In genomic region chr13:68009546-68009945, GRCh38 we compare ENCODE assay signal across 7 cellular contexts.
"Had no signal": no experiment of that assay in that cellular context is flagged by ENCODE, and none has a peak within 500 bp of the region (broad histone marks: within the 10 kb centered on the region; RNA-seq: fewer than 3 reads in every experiment).

No MANE protein-coding gene starts in this region.

- H3K36me3 ChIP-seq: HAP-1 had no signal

- H3K4me3 ChIP-seq: GM23248, HAP-1, K562 had no signal

- H3K27ac ChIP-seq: GM23248 had no signal

- H3K9me3 ChIP-seq: HAP-1 had no signal

- H3K4me3 Mint-ChIP-seq: HFFc6 had no signal

- H3K4me1 ChIP-seq: HAP-1 had no signal

- H3K27ac Mint-ChIP-seq: HFFc6 had no signal

- DNase-seq: GM23248, GOT3, H7, HFFc6, IMR-90 had no signal
